1 cellular context compared by ENCODE assay signal in the genomic region with DNA sequence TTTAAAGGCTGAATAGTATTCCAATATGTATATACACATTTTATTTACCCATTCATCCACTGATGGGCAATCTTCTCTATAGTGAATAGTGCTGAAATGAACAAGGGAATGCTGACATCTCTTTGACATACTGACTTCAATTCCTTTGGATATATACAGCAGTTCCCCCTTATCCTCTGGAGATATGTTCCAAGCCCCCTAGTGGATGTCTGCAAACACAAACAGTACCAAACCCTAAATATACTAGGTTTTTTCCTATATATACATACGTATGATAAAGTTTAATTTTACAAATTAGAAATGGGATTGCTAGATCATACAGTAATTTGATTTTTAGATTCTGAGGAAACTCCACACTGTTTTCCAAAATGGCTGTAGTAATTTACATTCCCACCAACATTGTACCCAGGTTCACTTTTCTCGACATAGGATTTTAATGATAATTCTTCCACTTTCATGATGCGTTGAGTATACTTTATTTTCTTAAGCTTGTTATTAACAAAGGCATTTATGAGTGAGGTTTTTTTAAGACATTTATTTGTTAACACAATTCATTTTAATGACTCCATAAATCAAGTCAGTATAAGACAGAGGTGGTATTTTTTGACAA.
TF ChIP-seq lines count a peak whose summit lies in the region.

No MANE protein-coding gene starts in this region.

TF ChIP-seq in SK-N-SH, 30 proteins besides CTCF, POLR2A, EP300 and RAD21 (continued from another document):
- TF ChIP-seq, protein P1, sequence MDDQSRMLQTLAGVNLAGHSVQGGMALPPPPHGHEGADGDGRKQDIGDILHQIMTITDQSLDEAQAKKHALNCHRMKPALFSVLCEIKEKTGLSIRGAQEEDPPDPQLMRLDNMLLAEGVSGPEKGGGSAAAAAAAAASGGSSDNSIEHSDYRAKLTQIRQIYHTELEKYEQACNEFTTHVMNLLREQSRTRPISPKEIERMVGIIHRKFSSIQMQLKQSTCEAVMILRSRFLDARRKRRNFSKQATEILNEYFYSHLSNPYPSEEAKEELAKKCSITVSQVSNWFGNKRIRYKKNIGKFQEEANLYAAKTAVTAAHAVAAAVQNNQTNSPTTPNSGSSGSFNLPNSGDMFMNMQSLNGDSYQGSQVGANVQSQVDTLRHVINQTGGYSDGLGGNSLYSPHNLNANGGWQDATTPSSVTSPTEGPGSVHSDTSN (IDR thresholded peaks at IDR 0.05) = no peak
- TF ChIP-seq IRF3 (IDR thresholded peaks at IDR 0.05; ENCODE audit: low read depth, low read length) = no peak
- TF ChIP-seq TAF1 (IDR thresholded peaks at IDR 0.05; ENCODE audit: borderline replicate concordance, low read depth, low read length) = no peak
- TF ChIP-seq JUND (IDR thresholded peaks at IDR 0.05) = no peak
- TF ChIP-seq REST (IDR thresholded peaks at IDR 0.05; ENCODE audit: low read depth, low read length) = no peak
